ENCODE assay signal across 8 cellular contexts in the genomic region with DNA sequence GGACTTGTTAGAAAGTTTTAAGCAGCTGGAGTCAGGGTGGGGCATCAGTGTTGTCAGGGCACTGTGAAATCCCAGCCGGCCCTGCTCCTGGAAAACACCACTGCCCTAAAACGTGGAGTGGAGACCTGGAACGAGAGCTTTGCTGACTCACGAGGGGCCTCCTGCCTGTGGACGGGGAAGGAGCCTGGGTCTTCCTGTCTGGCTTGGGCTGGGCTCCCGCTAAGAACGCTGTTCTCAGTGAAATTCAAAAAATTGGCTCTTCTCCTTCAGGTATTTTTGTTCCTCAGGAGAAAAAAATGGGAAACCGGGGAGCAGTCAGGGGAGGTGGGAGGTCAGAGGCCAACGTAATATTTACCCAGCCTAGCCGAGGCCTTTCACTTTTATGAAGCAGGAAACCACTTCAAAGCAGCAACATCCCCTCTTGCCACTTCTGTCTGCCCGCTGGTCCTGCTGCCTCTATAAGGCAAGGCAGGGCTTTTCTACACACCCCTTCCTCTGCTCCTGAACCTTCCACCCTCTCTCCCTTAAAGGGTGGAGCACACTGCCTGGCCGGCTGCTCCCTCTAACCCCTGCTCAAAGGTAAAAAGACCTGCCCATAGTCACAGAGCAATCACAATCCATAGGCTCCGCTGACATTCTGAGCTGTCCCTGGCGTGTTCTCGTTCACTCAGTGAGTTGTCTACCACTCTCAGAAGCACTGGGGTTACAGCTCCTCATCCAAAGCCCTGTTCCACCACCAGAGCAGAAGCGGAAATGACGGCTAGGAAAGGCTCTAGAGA. TPM values are rescaled to one million over a fixed set of nuclear protein-coding genes. Genes with fewer than 3 reads are reported as not detected.
A peak's percentile ranks its signal among the peaks of the same experiment; 100 is the strongest.
DNase-seq lines count a peak whose midpoint lies in the region; ATAC-seq and TF ChIP-seq lines count a peak whose summit lies in the region.

No MANE protein-coding gene starts in this region.

- H3K4me1 Mint-ChIP-seq in mesothelial cell of epicardium: peaks cover 69% of the 10 kb centered on the region

- peak; percentile 18 for TF ChIP-seq CTCF in choroid plexus epithelial cell (conservative IDR thresholded peaks at IDR 0.05; ENCODE audit: low read depth, low read length)
- TF ChIP-seq CTCF in mesothelial cell of epicardium (IDR thresholded peaks at IDR 0.05; ENCODE audit: unreplicated experiment): no peak

- H3K27ac Mint-ChIP-seq in mesothelial cell of epicardium: peak overlapping the region; percentile 47

- H3K4me3 Mint-ChIP-seq in mesothelial cell of epicardium: no peak overlapping the region

- no peaks in the 10 kb centered on the region for H3K9me3 Mint-ChIP-seq in mesothelial cell of epicardium

- no peaks in the 10 kb centered on the region for H3K36me3 Mint-ChIP-seq in mesothelial cell of epicardium

- no peaks in the 10 kb centered on the region for H3K9me3 ChIP-seq in MG63

- H3K36me3 ChIP-seq in MG63: no peaks in the 10 kb centered on the region

- peak; percentile 60 for DNase-seq in GDM1 (lab: John Stamatoyannopoulos, UW)
- DNase-seq in MG63: peak; percentile 67
- DNase-seq in choroid plexus epithelial cell (ENCODE audit: low read depth): peak; percentile 82
- DNase-seq in mesothelial cell of epicardium (ENCODE audit: low spot score in 2 of 2, unreplicated experiment in 2 of 2): no peak
- no peak for DNase-seq in NCI-H774 (lab: John Stamatoyannopoulos, UW)
- no peak for DNase-seq in NCI-H345 treated with DMSO at 0.1 percent for 48 hours (lab: John Stamatoyannopoulos, UW; ENCODE audit: unreplicated experiment)

- no peak overlapping the region for H3K4me3 ChIP-seq in MG63
- H3K4me3 ChIP-seq in choroid plexus epithelial cell (ENCODE audit: low read depth, low read length): no peak overlapping the region

- H3K27me3 Mint-ChIP-seq in mesothelial cell of epicardium (ENCODE audit: low read depth): no peaks in the 10 kb centered on the region

- no peak for ATAC-seq in GM19023 (IDR thresholded peaks at IDR 0.05; ENCODE audit: unreplicated experiment)
- ATAC-seq in activated CD4-positive, CD25-positive, alpha-beta regulatory T cell treated with anti-CD3 and anti-CD28 coated beads, Interleukin-2, amount 50 U/mL, for 24 hours: no peak

- H3K27me3 ChIP-seq in MG63: peaks cover 12% of the 10 kb centered on the region

RNA-seq across cellular contexts. Expression of a gene that starts 8.0 kb away (rescaled TPM):
- 0.17 and 0.56 TPM in 2 replicates for total RNA-seq in MG63 (2014; rRNA removed; shearing (Covaris generic); ENCODE audit: low replicate concordance)
- total RNA-seq in mesothelial cell of epicardium: 13.2 to 16.5 TPM (median 14.7 TPM) in 3 replicates

Comparison
In these comparisons a context has a peak if more than half of its experiments do, and no peak if none do; other contexts are left out.
1. DNase-seq: peak in GDM1 (single experiment), MG63 (single experiment) and choroid plexus epithelial cell (single experiment); none in mesothelial cell of epicardium (0 of 2), NCI-H774 (single experiment) and NCI-H345 treated with DMSO at 0.1 percent for 48 hours (single experiment).